In the genomic region with DNA sequence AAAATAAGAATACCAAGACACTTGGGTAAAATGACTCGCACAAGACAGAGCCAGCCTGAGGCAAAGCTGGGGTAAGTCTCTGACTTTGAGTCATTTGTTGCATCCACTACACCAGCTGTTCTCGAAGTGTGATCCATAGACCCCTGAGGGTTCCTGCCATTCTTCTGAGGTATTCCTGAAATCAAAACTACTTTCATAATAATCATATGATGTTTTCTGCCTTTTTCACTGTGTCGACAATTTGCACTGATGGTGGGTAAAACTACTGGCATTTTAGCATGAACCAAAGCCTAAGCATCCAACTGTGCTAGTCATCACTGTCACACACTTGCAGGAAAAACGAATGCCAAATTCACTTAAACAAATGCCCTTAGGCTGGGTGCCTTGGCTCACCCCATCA, we compare ENCODE assay signal across 17 cellular contexts.
DNase-seq lines count a peak whose midpoint lies in the region; ATAC-seq and TF ChIP-seq lines count a peak whose summit lies in the region.
"Had no signal": no experiment of that assay in that cellular context is flagged by ENCODE, and none has a peak within 500 bp of the region (broad histone marks: within the 10 kb centered on the region; RNA-seq: fewer than 3 reads in every experiment).

No MANE protein-coding gene starts in this region.

- peaks cover 25% of the 10 kb centered on the region for H3K4me1 Mint-ChIP-seq in activated T-cell treated with anti-CD3 and anti-CD28 coated beads, Interleukin-2, amount 50 U/mL, for 72 hours (ENCODE audit: low read depth)

- no peak overlapping the region for H3K4me3 Mint-ChIP-seq in activated T-cell treated with anti-CD3 and anti-CD28 coated beads, Interleukin-2, amount 50 U/mL, for 72 hours
- H3K4me3 Mint-ChIP-seq: central memory CD8-positive, alpha-beta T cell; natural killer cell treated with Interleukin-12 subunit alpha and Interleukin-12 subunit beta and Interleukin-15 and Interleukin-18, amount 100 ng/mL, for 72 hours; stimulated activated naive B cell treated with anti-CD40 and anti-IgM and Interleukin-4, amounts not matched to agents 10 μg/mL and 1 μg/mL and 100 μg/mL, for 72 hours had no signal

- H3K27me3 Mint-ChIP-seq in activated T-cell treated with anti-CD3 and anti-CD28 coated beads, Interleukin-2, amount 50 U/mL, for 72 hours (ENCODE audit: low read depth), result no peaks in the 10 kb centered on the region
- H3K27me3 Mint-ChIP-seq: central memory CD8-positive, alpha-beta T cell; natural killer cell treated with Interleukin-12 subunit alpha and Interleukin-12 subunit beta and Interleukin-15 and Interleukin-18, amount 100 ng/mL, for 72 hours; stimulated activated naive B cell treated with anti-CD40 and anti-IgM and Interleukin-4, amounts not matched to agents 10 μg/mL and 1 μg/mL and 100 μg/mL, for 72 hours had no signal

- peak in 1 of 2 donors; percentile 31 for DNase-seq in activated T-cell treated with anti-CD3 and anti-CD28 coated beads, Interleukin-2, amount 50 U/mL, for 72 hours
- DNase-seq in activated T-cell treated with anti-CD3 and anti-CD28 coated beads, Interleukin-2, amount 50 U/mL, for 1 hour, result no peak
- DNase-seq in RWPE1 (ENCODE audit: low spot score) (peak; percentile 20), fibroblast of mammary gland (ENCODE audit: low read depth) (peak; percentile 45), superior temporal gyrus (ENCODE audit: extremely low spot score) (peak; percentile 53), NCI-H2227 treated with DMSO at 0.1 percent for 48 hours (lab: John Stamatoyannopoulos, UW) (no peak)
- DNase-seq: left ventricle myocardium inferior; NCI-H2081 treated with DMSO at 0.1 percent for 48 hours; NCI-H774; right lobe of liver; SIG-M5; stimulated activated naive B cell treated with anti-CD40 and anti-IgM and Interleukin-4, amounts not matched to agents 10 μg/mL and 1 μg/mL and 100 μg/mL, for 72 hours had no signal

- CTCF ChIA-PET in RWPE1 (lab: Yijun Ruan, JAX), result no interaction called here

- POLR2A ChIA-PET in RWPE1 (lab: Yijun Ruan, JAX; ENCODE audit: low non-redundant PET), result no interaction called here

- H3K4me3 ChIP-seq in fibroblast of mammary gland (ENCODE audit: control insufficient read depth, low read depth, low read length), result no peak overlapping the region
- H3K4me3 ChIP-seq: HAP-1, left ventricle myocardium inferior, right lobe of liver had no signal

- peak; percentile 91 to 92 for ATAC-seq in activated T-cell treated with anti-CD3 and anti-CD28 coated beads, Interleukin-2, amount 50 U/mL, for 72 hours (replicated peaks in 1 of 2)
- no peak for ATAC-seq in GM21786 (IDR thresholded peaks at IDR 0.05; ENCODE audit: unreplicated experiment)
- ATAC-seq in HG02840 (IDR thresholded peaks at IDR 0.05; ENCODE audit: low FRiP score, unreplicated experiment), result no peak
- ATAC-seq: right lobe of liver had no signal

- TF ChIP-seq CTCF in RWPE1 (conservative IDR thresholded peaks at IDR 0.05; ENCODE audit: low read depth), result no peak
- no peak for TF ChIP-seq CTCF in fibroblast of mammary gland (conservative IDR thresholded peaks at IDR 0.05; ENCODE audit: control insufficient read depth, insufficient read depth, low read depth, low read length)

- no peak overlapping the region for H3K27ac ChIP-seq in RWPE1
- H3K27ac ChIP-seq: left ventricle myocardium inferior, right lobe of liver had no signal

- H3K27ac Mint-ChIP-seq in activated T-cell treated with anti-CD3 and anti-CD28 coated beads, Interleukin-2, amount 50 U/mL, for 72 hours, result no peak overlapping the region
- H3K27ac Mint-ChIP-seq: natural killer cell treated with Interleukin-12 subunit alpha and Interleukin-12 subunit beta and Interleukin-15 and Interleukin-18, amount 100 ng/mL, for 72 hours; stimulated activated naive B cell treated with anti-CD40 and anti-IgM and Interleukin-4, amounts not matched to agents 10 μg/mL and 1 μg/mL and 100 μg/mL, for 72 hours had no signal

- H3K36me3 Mint-ChIP-seq in activated T-cell treated with anti-CD3 and anti-CD28 coated beads, Interleukin-2, amount 50 U/mL, for 72 hours (ENCODE audit: insufficient read depth in 2 of 2), result no peaks in the 10 kb centered on the region
- H3K36me3 Mint-ChIP-seq: natural killer cell treated with Interleukin-12 subunit alpha and Interleukin-12 subunit beta and Interleukin-15 and Interleukin-18, amount 100 ng/mL, for 72 hours; stimulated activated naive B cell treated with anti-CD40 and anti-IgM and Interleukin-4, amounts not matched to agents 10 μg/mL and 1 μg/mL and 100 μg/mL, for 72 hours had no signal

- no peaks in the 10 kb centered on the region for H3K9me3 Mint-ChIP-seq in activated T-cell treated with anti-CD3 and anti-CD28 coated beads, Interleukin-2, amount 50 U/mL, for 72 hours
- H3K9me3 Mint-ChIP-seq: central memory CD8-positive, alpha-beta T cell; natural killer cell treated with Interleukin-12 subunit alpha and Interleukin-12 subunit beta and Interleukin-15 and Interleukin-18, amount 100 ng/mL, for 72 hours; stimulated activated naive B cell treated with anti-CD40 and anti-IgM and Interleukin-4, amounts not matched to agents 10 μg/mL and 1 μg/mL and 100 μg/mL, for 72 hours had no signal

Comparison
In these comparisons a context has a peak if more than half of its experiments do, and no peak if none do; other contexts are left out.
1. ATAC-seq: peak in activated T-cell treated with anti-CD3 and anti-CD28 coated beads, Interleukin-2, amount 50 U/mL, for 72 hours (2 of 2); none in GM21786 (single experiment) and HG02840 (single experiment).
2. DNase-seq: peak in RWPE1 (single experiment), fibroblast of mammary gland (single experiment) and superior temporal gyrus (single experiment); none in activated T-cell treated with anti-CD3 and anti-CD28 coated beads, Interleukin-2, amount 50 U/mL, for 1 hour (single experiment) and NCI-H2227 treated with DMSO at 0.1 percent for 48 hours (single experiment).